8 cellular contexts compared by ENCODE assay signal in genomic region chr4:120049732-120050494, GRCh38. TPM values are rescaled to one million over a fixed set of nuclear protein-coding genes. Genes with fewer than 3 reads are reported as not detected.
DNase-seq lines count a peak whose midpoint lies in the region; ATAC-seq and TF ChIP-seq lines count a peak whose summit lies in the region.

No MANE protein-coding gene starts in this region.

- peak overlapping the region; percentile 63 for H3K27ac ChIP-seq in rectal smooth muscle tissue (ENCODE audit: low read depth, low read length)

- peak overlapping the region; percentile 46 for H3K4me3 ChIP-seq in rectal smooth muscle tissue (ENCODE audit: low read length)

- no peaks in the 10 kb centered on the region for H3K9me3 Mint-ChIP-seq in HFFc6

- intact Hi-C loops in left ventricle myocardium superior (cut with micrococcal nuclease) = loop anchor here (10.0 kb wide), 3 partner anchors 355 to 735 kb away; no protein-coding TSS in a partner anchor

- H3K27me3 Mint-ChIP-seq in HFFc6 (ENCODE audit: insufficient read depth) = no peaks in the 10 kb centered on the region
- no peaks in the 10 kb centered on the region for H3K27me3 Mint-ChIP-seq in T-helper 17 cell

- H3K4me1 ChIP-seq in rectal smooth muscle tissue (ENCODE audit: control insufficient read depth, insufficient read depth, low read length) = peaks cover 5% of the 10 kb centered on the region

- TF ChIP-seq CTCF in GM12874 (IDR thresholded peaks at IDR 0.05; ENCODE audit: insufficient read depth, low read depth, low read length) = peak; percentile 74
- peak; percentile 94 for TF ChIP-seq CTCF in HFFc6 (IDR thresholded peaks at IDR 0.05)

- H3K4me3 Mint-ChIP-seq in HFFc6 (peak overlapping the region; percentile 89), T-helper 17 cell (peak overlapping the region; percentile 66)

- no peaks in the 10 kb centered on the region for H3K9me3 ChIP-seq in T-helper 17 cell (ENCODE audit: control insufficient read depth, low read length, poor library complexity, severe bottlenecking)

- DNase-seq in HFFc6 (peak; percentile 87), NAMALWA (ENCODE audit: low spot score) (peak; percentile 83), T-helper 17 cell (peak; percentile 31 to 64 (median 34)), anterior cingulate cortex (lab: John Stamatoyannopoulos, UW) (peak in 56 of 58 donors; percentile 2 to 87 (median 62)), left ventricle myocardium superior (peak; percentile 55), HuH-7.5 (ENCODE audit: low spot score) (no peak)

- H3K36me3 ChIP-seq in rectal smooth muscle tissue (ENCODE audit: control insufficient read depth, insufficient read depth, low read length) = no peaks in the 10 kb centered on the region

- H3K27me3 ChIP-seq in rectal smooth muscle tissue (ENCODE audit: control insufficient read depth, insufficient read depth, low read length) = no peaks in the 10 kb centered on the region

- H3K9ac ChIP-seq in rectal smooth muscle tissue (ENCODE audit: low read length) = no peak overlapping the region

- H3K4me1 Mint-ChIP-seq in HFFc6 (ENCODE audit: low read depth) = peaks cover 17% of the 10 kb centered on the region
- H3K4me1 Mint-ChIP-seq in T-helper 17 cell = peaks cover 2% of the 10 kb centered on the region

- H3K36me3 Mint-ChIP-seq in HFFc6 (ENCODE audit: low read depth) (no peaks in the 10 kb centered on the region), T-helper 17 cell (ENCODE audit: low read depth) (no peaks in the 10 kb centered on the region)

- peak overlapping the region; percentile 83 for H3K27ac Mint-ChIP-seq in HFFc6
- H3K27ac Mint-ChIP-seq in T-helper 17 cell = peak overlapping the region; percentile 41

- ATAC-seq in T-helper 17 cell = peak; percentile 98
- peak; percentile 95 for ATAC-seq in left ventricle myocardium superior

RNA-seq across cellular contexts. Expression of gene MAD2L1, which starts 16.7 kb away (rescaled TPM):
- 10 to 100 TPM; 18.3 to 36.5 (median 31.6) TPM for total RNA-seq in HFFc6 (2021; fragmentation: NEBNext Ultra II Directional; extraction: Animal tissue kit (Norgen Biotek cat#: 25700))
- total RNA-seq in T-helper 17 cell (1 to 10 TPM; 6.1 to 6.5 TPM), left ventricle myocardium superior (1.5 TPM)
